8 cellular contexts compared by ENCODE assay signal in genomic region chr7:89002942-89003618, GRCh38.
A peak's percentile ranks its signal among the peaks of the same experiment; 100 is the strongest.
DNase-seq lines count a peak whose midpoint lies in the region; ATAC-seq and TF ChIP-seq lines count a peak whose summit lies in the region.

No MANE protein-coding gene starts in this region.

- no peaks in the 10 kb centered on the region for H3K27me3 Mint-ChIP-seq in activated naive CD4-positive, alpha-beta T cell treated with anti-CD3 and anti-CD28 coated beads, Interleukin-2, amount 10 ng/mL, durations not matched to agents 7 days and 5 days

- H3K4me3 ChIP-seq in astrocyte of the spinal cord (ENCODE audit: low read depth, low read length) (no peak overlapping the region), stomach (peak overlapping the region; percentile 10 to 29 (median 16))

- CTCF ChIA-PET in activated naive CD4-positive, alpha-beta T cell treated with anti-CD3 and anti-CD28 coated beads, Interleukin-2, amount 10 ng/mL, durations not matched to agents 7 days and 5 days (lab: Charles Lee) = no interaction called here

- peak overlapping the region; percentile 71 for H3K4me3 Mint-ChIP-seq in activated naive CD4-positive, alpha-beta T cell treated with anti-CD3 and anti-CD28 coated beads, Interleukin-2, amount 10 ng/mL, durations not matched to agents 7 days and 5 days

- ATAC-seq in HG03095 (IDR thresholded peaks at IDR 0.05; ENCODE audit: unreplicated experiment) = peak; percentile 78
- no peak for ATAC-seq in foreskin keratinocyte

- in situ Hi-C loops in astrocyte of the spinal cord (cut with HindIII; ENCODE audit: low sequenced_read_pairs) = no loop called here

- TF ChIP-seq POLR2A in stomach (IDR thresholded peaks at IDR 0.05) = no peak

- H3K27ac Mint-ChIP-seq in activated naive CD4-positive, alpha-beta T cell treated with anti-CD3 and anti-CD28 coated beads, Interleukin-2, amount 10 ng/mL, durations not matched to agents 7 days and 5 days = peak overlapping the region; percentile 93

- no peaks in the 10 kb centered on the region for H3K36me3 Mint-ChIP-seq in activated naive CD4-positive, alpha-beta T cell treated with anti-CD3 and anti-CD28 coated beads, Interleukin-2, amount 10 ng/mL, durations not matched to agents 7 days and 5 days

- no peaks in the 10 kb centered on the region for H3K27me3 ChIP-seq in stomach
- H3K27me3 ChIP-seq in foreskin keratinocyte = no peaks in the 10 kb centered on the region

- TF ChIP-seq EP300 in stomach (IDR thresholded peaks at IDR 0.05) = no peak

- H3K36me3 ChIP-seq in stomach = no peaks in the 10 kb centered on the region

- H3K9me3 Mint-ChIP-seq in activated naive CD4-positive, alpha-beta T cell treated with anti-CD3 and anti-CD28 coated beads, Interleukin-2, amount 10 ng/mL, durations not matched to agents 7 days and 5 days = no peaks in the 10 kb centered on the region

- H3K27ac ChIP-seq in stomach (no peak overlapping the region), foreskin keratinocyte (no peak overlapping the region)

- TF ChIP-seq CTCF in astrocyte of the spinal cord (IDR thresholded peaks at IDR 0.05; ENCODE audit: low read depth, low read length) (no peak), stomach (IDR thresholded peaks at IDR 0.05) (no peak), foreskin keratinocyte (conservative IDR thresholded peaks at IDR 0.05) (no peak)

- no peaks in the 10 kb centered on the region for H3K9me3 ChIP-seq in stomach

- peaks cover 21% of the 10 kb centered on the region for H3K4me1 Mint-ChIP-seq in activated naive CD4-positive, alpha-beta T cell treated with anti-CD3 and anti-CD28 coated beads, Interleukin-2, amount 10 ng/mL, durations not matched to agents 7 days and 5 days

- intact Hi-C loops in stomach (cut with DNase I; ENCODE audit: low total_unique reads) = no loop called here

- DNase-seq in activated naive CD4-positive, alpha-beta T cell treated with anti-CD3 and anti-CD28 coated beads, Interleukin-2, amount 10 ng/mL, durations not matched to agents 7 days and 5 days = no peak
- no peak for DNase-seq in activated naive CD4-positive, alpha-beta T cell (lab: John Stamatoyannopoulos, UW)
- DNase-seq in astrocyte of the spinal cord (ENCODE audit: low read depth, low spot score) = peak; percentile 31
- DNase-seq in stomach = no peak
- no peak for DNase-seq in foreskin keratinocyte
- DNase-seq in DMS114 treated with DMSO at 0.1 percent for 48 hours (lab: John Stamatoyannopoulos, UW; ENCODE audit: unreplicated experiment) = no peak
- DNase-seq in GM03348 (ENCODE audit: low spot score) = no peak

- whole genome bisulfite sequencing in stomach, 5 donors = 13 to 37% (median 31%) methylated on average over 2 of the region's 2 CpGs

- H3K4me1 ChIP-seq in stomach (peaks cover 0 to 7% (median 3%) of the 10 kb centered on the region in 4 donors), foreskin keratinocyte (no peaks in the 10 kb centered on the region)
